ENCODE assay signal across 13 cellular contexts in the genomic region with DNA sequence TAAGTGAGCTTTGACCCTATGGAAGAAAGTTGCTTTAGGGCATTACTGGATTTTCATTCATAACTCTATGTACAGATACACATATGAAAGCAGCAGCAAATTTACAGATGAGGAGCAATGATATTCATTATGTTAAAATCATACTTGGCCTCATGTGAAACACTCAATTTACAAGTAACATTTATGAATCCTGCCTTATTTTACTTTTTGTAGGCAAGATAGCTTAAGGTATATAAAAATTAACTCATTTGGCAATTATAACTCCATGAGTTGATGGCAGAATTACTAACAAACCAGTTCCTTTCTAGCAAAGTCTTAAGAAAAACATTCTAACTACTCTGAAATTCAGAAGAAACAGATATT. TPM values are rescaled to one million over a fixed set of nuclear protein-coding genes. Genes with fewer than 3 reads are reported as not detected.
A peak's percentile ranks its signal among the peaks of the same experiment; 100 is the strongest.
DNase-seq lines count a peak whose midpoint lies in the region; ATAC-seq, FAIRE-seq and TF ChIP-seq lines count a peak whose summit lies in the region.
"Had no signal": no experiment of that assay in that cellular context is flagged by ENCODE, and none has a peak within 500 bp of the region (broad histone marks: within the 10 kb centered on the region; RNA-seq: fewer than 3 reads in every experiment).

No MANE protein-coding gene starts in this region.

- FAIRE-seq in kidney (lab: Jason Lieb, UNC), result no peak

- intact Hi-C loops in Right ventricle myocardium inferior (cut with DNase I) (no loop called here), kidney (cut with DNase I) (no loop called here)
- intact Hi-C loops in activated T-helper 2 cell treated with anti-CD3 and anti-CD28 coated beads, Interferon-gamma antibody, Interleukin-2, Interleukin-4, amounts not matched to agents 10 μg/mL and 5 μg/mL and 100 μg/mL, durations not matched to agents 14 hours and 24 hours and 36 hours (cut with micrococcal nuclease), result loop anchor here (1.0 to 5.0 kb wide), 3 partner anchors 60 to 584 kb away; no protein-coding TSS in a partner anchor

- H3K27me3 ChIP-seq in right atrium auricular region, result no peaks in the 10 kb centered on the region
- no peaks in the 10 kb centered on the region for H3K27me3 ChIP-seq in gastroesophageal sphincter

- peak overlapping the region; percentile 70 for H3K27ac Mint-ChIP-seq in activated T-helper 2 cell treated with anti-CD3 and anti-CD28 coated beads, Interferon-gamma antibody, Interleukin-2, Interleukin-4, amounts not matched to agents 10 μg/mL and 5 μg/mL and 100 μg/mL, durations not matched to agents 14 hours and 24 hours and 36 hours
- H3K27ac Mint-ChIP-seq: mesothelial cell of epicardium had no signal

- peaks cover 22% of the 10 kb centered on the region for H3K36me3 Mint-ChIP-seq in activated T-helper 2 cell treated with anti-CD3 and anti-CD28 coated beads, Interferon-gamma antibody, Interleukin-2, Interleukin-4, amounts not matched to agents 10 μg/mL and 5 μg/mL and 100 μg/mL, durations not matched to agents 14 hours and 24 hours and 36 hours (ENCODE audit: low read depth)

- TF ChIP-seq CTCF in right atrium auricular region (IDR thresholded peaks at IDR 0.05), result no peak
- no peak for TF ChIP-seq CTCF in gastroesophageal sphincter (IDR thresholded peaks at IDR 0.05)
- TF ChIP-seq CTCF in kidney (IDR thresholded peaks at IDR 0.05; ENCODE audit: borderline replicate concordance, extremely low read depth, insufficient read depth), result no peak

- TF ChIP-seq POLR2A in gastroesophageal sphincter (IDR thresholded peaks at IDR 0.05), result no peak

- DNase-seq in right atrium auricular region (ENCODE audit: low spot score) (no peak), Right ventricle myocardium inferior (ENCODE audit: missing footprints) (no peak), kidney (no peak)
- no peak for DNase-seq in activated T-helper 2 cell treated with anti-CD3 and anti-CD28 coated beads, Interferon-gamma antibody, Interleukin-2, Interleukin-4, amounts not matched to agents 10 μg/mL and 5 μg/mL and 100 μg/mL, durations not matched to agents 14 hours and 24 hours and 36 hours (ENCODE audit: low spot score)
- DNase-seq in stimulated activated CD4-positive, alpha-beta T cell treated with anti-CD3 and anti-CD28 coated beads, Interleukin-4, amount 100 ng/mL, for 1 hour, result no peak
- DNase-seq: activated CD4-positive, CD25-positive, alpha-beta regulatory T cell treated with anti-CD3 and anti-CD28 coated beads, Interleukin-2, amount 50 U/mL, for 72 hours; stimulated activated CD8-positive, alpha-beta memory T cell treated with anti-CD3 and anti-CD28 coated beads, Interleukin-4, amount 100 ng/mL, for 48 hours had no signal

- peaks cover 17% of the 10 kb centered on the region for H3K36me3 ChIP-seq in right atrium auricular region
- H3K36me3 ChIP-seq in gastroesophageal sphincter, result peaks cover 1 to 41% of the 10 kb centered on the region in 2 donors
- H3K36me3 ChIP-seq in kidney (ENCODE audit: control insufficient read depth in 1 of 2, insufficient read depth in 2 of 2, low read length in 2 of 2), result peaks cover 9 to 13% of the 10 kb centered on the region in 2 donors

- peaks cover 0 to 17% of the 10 kb centered on the region in 2 donors for H3K4me1 ChIP-seq in right atrium auricular region
- peaks cover 24 to 45% (median 25%) of the 10 kb centered on the region in 3 donors for H3K4me1 ChIP-seq in gastroesophageal sphincter
- H3K4me1 ChIP-seq in kidney (ENCODE audit: control insufficient read depth in 1 of 2, insufficient read depth in 1 of 2, low read depth in 1 of 2, low read length in 2 of 2), result peaks cover 4 to 11% of the 10 kb centered on the region in 2 donors

- no peaks in the 10 kb centered on the region for H3K9me3 Mint-ChIP-seq in activated T-helper 2 cell treated with anti-CD3 and anti-CD28 coated beads, Interferon-gamma antibody, Interleukin-2, Interleukin-4, amounts not matched to agents 10 μg/mL and 5 μg/mL and 100 μg/mL, durations not matched to agents 14 hours and 24 hours and 36 hours
- H3K9me3 Mint-ChIP-seq: mesothelial cell of epicardium had no signal

- H3K4me3 ChIP-seq in right atrium auricular region (no peak overlapping the region), gastroesophageal sphincter (no peak overlapping the region), kidney (ENCODE audit: low read length in 2 of 2) (no peak overlapping the region)

- H3K4me1 Mint-ChIP-seq in activated T-helper 2 cell treated with anti-CD3 and anti-CD28 coated beads, Interferon-gamma antibody, Interleukin-2, Interleukin-4, amounts not matched to agents 10 μg/mL and 5 μg/mL and 100 μg/mL, durations not matched to agents 14 hours and 24 hours and 36 hours (ENCODE audit: low read depth), result peaks cover 32% of the 10 kb centered on the region

- no peaks in the 10 kb centered on the region for H3K27me3 Mint-ChIP-seq in activated T-helper 2 cell treated with anti-CD3 and anti-CD28 coated beads, Interferon-gamma antibody, Interleukin-2, Interleukin-4, amounts not matched to agents 10 μg/mL and 5 μg/mL and 100 μg/mL, durations not matched to agents 14 hours and 24 hours and 36 hours (ENCODE audit: low read depth)

- ATAC-seq in Right ventricle myocardium inferior (no peak), gastroesophageal sphincter (no peak), GM21423 (IDR thresholded peaks at IDR 0.05; ENCODE audit: unreplicated experiment) (no peak), GM21717 (IDR thresholded peaks at IDR 0.05; ENCODE audit: unreplicated experiment) (no peak)

- TF ChIP-seq EP300 in gastroesophageal sphincter (IDR thresholded peaks at IDR 0.05), result no peak

- no peak overlapping the region for H3K4me3 Mint-ChIP-seq in activated T-helper 2 cell treated with anti-CD3 and anti-CD28 coated beads, Interferon-gamma antibody, Interleukin-2, Interleukin-4, amounts not matched to agents 10 μg/mL and 5 μg/mL and 100 μg/mL, durations not matched to agents 14 hours and 24 hours and 36 hours (ENCODE audit: low read depth)
- H3K4me3 Mint-ChIP-seq: mesothelial cell of epicardium had no signal

- H3K9me3 ChIP-seq in right atrium auricular region (no peaks in the 10 kb centered on the region), gastroesophageal sphincter (no peaks in the 10 kb centered on the region), kidney (ENCODE audit: control insufficient read depth in 1 of 2, low read length in 2 of 2) (no peaks in the 10 kb centered on the region)

- H3K9ac ChIP-seq in kidney (ENCODE audit: low read length in 2 of 2), result no peak overlapping the region

- peak overlapping the region; percentile 21 to 33 for H3K27ac ChIP-seq in right atrium auricular region
- H3K27ac ChIP-seq in gastroesophageal sphincter, result peak overlapping the region in 3 of 4 donors; percentile 44 to 76 (median 68)
- H3K27ac ChIP-seq in kidney (ENCODE audit: low read depth in 2 of 2, low read length in 2 of 2), result no peak overlapping the region

RNA-seq across cellular contexts. Expression of a gene that starts 57.2 kb away (rescaled TPM):
- total RNA-seq in right atrium auricular region, result 100 to 1,000 TPM in 1 of 2 donors, 10 to 100 TPM in 1; 28.9 to 146 TPM
- 116 TPM for total RNA-seq in Right ventricle myocardium inferior
- total RNA-seq in activated T-helper 2 cell treated with anti-CD3 and anti-CD28 coated beads, Interferon-gamma antibody, Interleukin-2, Interleukin-4, amounts not matched to agents 10 μg/mL and 5 μg/mL and 100 μg/mL, durations not matched to agents 14 hours and 24 hours and 36 hours, result 3.6 and 4.2 TPM in 2 replicates
- total RNA-seq in gastroesophageal sphincter, result 10 to 100 TPM in 1 of 4 donors, 1 to 10 TPM in 3; 1.6 to 10.3 (median 5.3) TPM
- 3.0 TPM for total RNA-seq in kidney
- polyA plus RNA-seq in kidney (ENCODE audit: insufficient read depth, low read depth, low replicate concordance), result not detected
- total RNA-seq: HT-29 had no signal
- polyA plus RNA-seq: BJ had no signal

Comparison
In these comparisons a context has a peak if more than half of its experiments do, and no peak if none do; other contexts are left out.
1. H3K27ac ChIP-seq: peak in right atrium auricular region (2 of 2) and gastroesophageal sphincter (3 of 4); none in kidney (0 of 2).